ENCODE assay signal across 1 cellular context in the genomic region with DNA sequence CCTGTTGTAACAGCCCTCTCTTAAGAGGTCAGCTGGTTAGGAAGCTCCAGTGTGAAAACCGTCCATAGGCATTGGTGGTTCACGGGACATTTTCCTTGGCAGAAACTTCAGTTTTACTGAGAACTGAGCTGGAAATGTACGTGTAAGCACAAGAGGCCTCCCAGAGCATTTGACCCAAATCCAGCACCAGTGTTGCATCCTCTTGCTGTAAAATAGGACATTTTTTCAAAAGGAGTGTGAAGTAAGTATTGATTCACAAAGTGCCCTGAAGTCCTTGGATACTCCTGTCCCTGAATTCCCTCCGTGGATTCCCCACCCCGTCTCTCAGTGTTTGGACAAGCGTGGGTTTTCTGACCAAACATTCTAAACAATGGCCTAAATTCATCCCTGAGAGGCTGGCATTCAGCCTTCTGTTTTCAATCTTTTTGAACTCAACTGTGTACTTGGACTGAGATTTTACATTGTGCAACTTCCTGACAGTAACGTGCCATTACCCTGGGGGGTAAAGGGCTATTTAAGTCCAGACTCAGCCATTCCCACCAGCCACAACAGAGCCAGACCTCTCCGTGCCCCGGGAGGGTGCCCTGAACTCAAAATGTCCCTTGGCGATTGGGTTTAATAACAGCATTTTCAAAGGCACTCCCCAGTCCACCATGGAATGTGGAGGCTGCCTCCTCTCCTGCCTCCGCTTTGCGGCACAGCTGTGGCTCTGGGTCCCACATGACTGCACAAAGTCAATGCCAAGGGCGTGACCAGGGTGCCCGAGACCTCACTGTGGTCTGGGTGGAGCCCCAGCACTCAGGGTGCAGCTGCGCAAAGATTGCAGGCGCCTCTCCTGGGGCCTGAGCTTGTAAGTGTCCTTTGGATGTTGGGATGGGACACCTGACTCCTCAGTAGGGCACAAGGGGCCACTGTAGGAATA.
A peak's percentile ranks its signal among the peaks of the same experiment; 100 is the strongest.
TF ChIP-seq lines count a peak whose summit lies in the region.

No MANE protein-coding gene starts in this region.

TF ChIP-seq in HepG2, 621 proteins besides CTCF, POLR2A, EP300 and RAD21 (continued from another document and continues in another):
- peak; percentile 72; the same call in 1 of the 2 replicates for TF ChIP-seq ZFP82 (CRISPR knock-in tag; IDR thresholded peaks at IDR 0.05; ENCODE audit: borderline replicate concordance)
- TF ChIP-seq, protein P1, sequence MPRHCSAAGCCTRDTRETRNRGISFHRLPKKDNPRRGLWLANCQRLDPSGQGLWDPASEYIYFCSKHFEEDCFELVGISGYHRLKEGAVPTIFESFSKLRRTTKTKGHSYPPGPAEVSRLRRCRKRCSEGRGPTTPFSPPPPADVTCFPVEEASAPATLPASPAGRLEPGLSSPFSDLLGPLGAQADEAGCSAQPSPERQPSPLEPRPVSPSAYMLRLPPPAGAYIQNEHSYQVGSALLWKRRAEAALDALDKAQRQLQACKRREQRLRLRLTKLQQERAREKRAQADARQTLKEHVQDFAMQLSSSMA (CRISPR knock-in tag; IDR thresholded peaks at IDR 0.05) = peak; percentile 28; the same call in 1 of the 2 replicates
- peak; percentile 33 to 97; a peak in 3 of 4 replicates for TF ChIP-seq KLF16 (CRISPR knock-in tag; IDR thresholded peaks at IDR 0.05)
- peak; percentile 95; the same call in 1 of the 2 replicates for TF ChIP-seq HNF4G (IDR thresholded peaks at IDR 0.05; ENCODE audit: borderline replicate concordance, low read depth, low read length)
- peak; percentile 99 for TF ChIP-seq HNF4G (CRISPR knock-in tag; IDR thresholded peaks at IDR 0.05; ENCODE audit: borderline replicate concordance, low read depth)
- TF ChIP-seq NKX3-1 (CRISPR knock-in tag; IDR thresholded peaks at IDR 0.05) = peak; percentile 94
- peak; percentile 58; the same call in 1 of the 2 replicates for TF ChIP-seq ZNF263 (CRISPR knock-in tag; IDR thresholded peaks at IDR 0.05)
- TF ChIP-seq, protein P2, sequence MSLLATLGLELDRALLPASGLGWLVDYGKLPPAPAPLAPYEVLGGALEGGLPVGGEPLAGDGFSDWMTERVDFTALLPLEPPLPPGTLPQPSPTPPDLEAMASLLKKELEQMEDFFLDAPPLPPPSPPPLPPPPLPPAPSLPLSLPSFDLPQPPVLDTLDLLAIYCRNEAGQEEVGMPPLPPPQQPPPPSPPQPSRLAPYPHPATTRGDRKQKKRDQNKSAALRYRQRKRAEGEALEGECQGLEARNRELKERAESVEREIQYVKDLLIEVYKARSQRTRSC (CRISPR knock-in tag; IDR thresholded peaks at IDR 0.05; ENCODE audit: low read depth) = peak; percentile 75; the same call in 1 of the 2 replicates
- TF ChIP-seq MTF1 (CRISPR knock-in tag; IDR thresholded peaks at IDR 0.05) = no peak
- TF ChIP-seq FOSL1 (CRISPR knock-in tag; IDR thresholded peaks at IDR 0.05; ENCODE audit: borderline replicate concordance) = peak; percentile 62; the same call in 1 of the 2 replicates
- no peak for TF ChIP-seq SRSF4 (IDR thresholded peaks at IDR 0.05; ENCODE audit: low read depth, low read length, poor library complexity, severe bottlenecking)
- TF ChIP-seq ARNT2 (CRISPR knock-in tag; IDR thresholded peaks at IDR 0.05; ENCODE audit: low read depth) = peak; percentile 74; the same call in 1 of the 2 replicates
- TF ChIP-seq, protein P3, sequence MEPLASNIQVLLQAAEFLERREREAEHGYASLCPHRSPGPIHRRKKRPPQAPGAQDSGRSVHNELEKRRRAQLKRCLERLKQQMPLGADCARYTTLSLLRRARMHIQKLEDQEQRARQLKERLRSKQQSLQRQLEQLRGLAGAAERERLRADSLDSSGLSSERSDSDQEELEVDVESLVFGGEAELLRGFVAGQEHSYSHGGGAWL (CRISPR knock-in tag; IDR thresholded peaks at IDR 0.05) = 0 out of 2 replicates have a peak, but pooled peaks have one; percentile 32
- peak; percentile 77; the same call in 1 of the 2 replicates for TF ChIP-seq PAX8 (CRISPR knock-in tag; IDR thresholded peaks at IDR 0.05; ENCODE audit: borderline replicate concordance)
- peak; percentile 98 for TF ChIP-seq HNF4A (CRISPR knock-in tag; IDR thresholded peaks at IDR 0.05)
- peak; percentile 87 for TF ChIP-seq TSC22D2 (CRISPR knock-in tag; IDR thresholded peaks at IDR 0.05; ENCODE audit: borderline replicate concordance)
- no peak for TF ChIP-seq ZNF883 (CRISPR knock-in tag; IDR thresholded peaks at IDR 0.05; ENCODE audit: not compliant biosample characterization)
- no peak for TF ChIP-seq MLLT10 (CRISPR knock-in tag; IDR thresholded peaks at IDR 0.05)
- peak; percentile 94; the same call in 1 of the 2 replicates for TF ChIP-seq ZSCAN9 (CRISPR knock-in tag; IDR thresholded peaks at IDR 0.05; ENCODE audit: borderline replicate concordance)
- TF ChIP-seq, protein P4, sequence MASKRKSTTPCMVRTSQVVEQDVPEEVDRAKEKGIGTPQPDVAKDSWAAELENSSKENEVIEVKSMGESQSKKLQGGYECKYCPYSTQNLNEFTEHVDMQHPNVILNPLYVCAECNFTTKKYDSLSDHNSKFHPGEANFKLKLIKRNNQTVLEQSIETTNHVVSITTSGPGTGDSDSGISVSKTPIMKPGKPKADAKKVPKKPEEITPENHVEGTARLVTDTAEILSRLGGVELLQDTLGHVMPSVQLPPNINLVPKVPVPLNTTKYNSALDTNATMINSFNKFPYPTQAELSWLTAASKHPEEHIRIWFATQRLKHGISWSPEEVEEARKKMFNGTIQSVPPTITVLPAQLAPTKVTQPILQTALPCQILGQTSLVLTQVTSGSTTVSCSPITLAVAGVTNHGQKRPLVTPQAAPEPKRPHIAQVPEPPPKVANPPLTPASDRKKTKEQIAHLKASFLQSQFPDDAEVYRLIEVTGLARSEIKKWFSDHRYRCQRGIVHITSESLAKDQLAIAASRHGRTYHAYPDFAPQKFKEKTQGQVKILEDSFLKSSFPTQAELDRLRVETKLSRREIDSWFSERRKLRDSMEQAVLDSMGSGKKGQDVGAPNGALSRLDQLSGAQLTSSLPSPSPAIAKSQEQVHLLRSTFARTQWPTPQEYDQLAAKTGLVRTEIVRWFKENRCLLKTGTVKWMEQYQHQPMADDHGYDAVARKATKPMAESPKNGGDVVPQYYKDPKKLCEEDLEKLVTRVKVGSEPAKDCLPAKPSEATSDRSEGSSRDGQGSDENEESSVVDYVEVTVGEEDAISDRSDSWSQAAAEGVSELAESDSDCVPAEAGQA (IDR thresholded peaks at IDR 0.05; ENCODE audit: low read depth) = peak; percentile 64; the same call in 1 of the 2 replicates
- TF ChIP-seq, protein P4 (CRISPR knock-in tag; IDR thresholded peaks at IDR 0.05; ENCODE audit: borderline replicate concordance) = peak; percentile 89; the same call in 1 of the 2 replicates
- no peak for TF ChIP-seq FOXA1 (IDR thresholded peaks at IDR 0.05)
- TF ChIP-seq FOXA1 (CRISPR knock-in tag; IDR thresholded peaks at IDR 0.05) = peak; percentile 91
- TF ChIP-seq AHR (CRISPR knock-in tag; IDR thresholded peaks at IDR 0.05) = peak; percentile 90
- no peak for TF ChIP-seq ZNF354B (CRISPR knock-in tag; IDR thresholded peaks at IDR 0.05)
- TF ChIP-seq, protein P5, sequence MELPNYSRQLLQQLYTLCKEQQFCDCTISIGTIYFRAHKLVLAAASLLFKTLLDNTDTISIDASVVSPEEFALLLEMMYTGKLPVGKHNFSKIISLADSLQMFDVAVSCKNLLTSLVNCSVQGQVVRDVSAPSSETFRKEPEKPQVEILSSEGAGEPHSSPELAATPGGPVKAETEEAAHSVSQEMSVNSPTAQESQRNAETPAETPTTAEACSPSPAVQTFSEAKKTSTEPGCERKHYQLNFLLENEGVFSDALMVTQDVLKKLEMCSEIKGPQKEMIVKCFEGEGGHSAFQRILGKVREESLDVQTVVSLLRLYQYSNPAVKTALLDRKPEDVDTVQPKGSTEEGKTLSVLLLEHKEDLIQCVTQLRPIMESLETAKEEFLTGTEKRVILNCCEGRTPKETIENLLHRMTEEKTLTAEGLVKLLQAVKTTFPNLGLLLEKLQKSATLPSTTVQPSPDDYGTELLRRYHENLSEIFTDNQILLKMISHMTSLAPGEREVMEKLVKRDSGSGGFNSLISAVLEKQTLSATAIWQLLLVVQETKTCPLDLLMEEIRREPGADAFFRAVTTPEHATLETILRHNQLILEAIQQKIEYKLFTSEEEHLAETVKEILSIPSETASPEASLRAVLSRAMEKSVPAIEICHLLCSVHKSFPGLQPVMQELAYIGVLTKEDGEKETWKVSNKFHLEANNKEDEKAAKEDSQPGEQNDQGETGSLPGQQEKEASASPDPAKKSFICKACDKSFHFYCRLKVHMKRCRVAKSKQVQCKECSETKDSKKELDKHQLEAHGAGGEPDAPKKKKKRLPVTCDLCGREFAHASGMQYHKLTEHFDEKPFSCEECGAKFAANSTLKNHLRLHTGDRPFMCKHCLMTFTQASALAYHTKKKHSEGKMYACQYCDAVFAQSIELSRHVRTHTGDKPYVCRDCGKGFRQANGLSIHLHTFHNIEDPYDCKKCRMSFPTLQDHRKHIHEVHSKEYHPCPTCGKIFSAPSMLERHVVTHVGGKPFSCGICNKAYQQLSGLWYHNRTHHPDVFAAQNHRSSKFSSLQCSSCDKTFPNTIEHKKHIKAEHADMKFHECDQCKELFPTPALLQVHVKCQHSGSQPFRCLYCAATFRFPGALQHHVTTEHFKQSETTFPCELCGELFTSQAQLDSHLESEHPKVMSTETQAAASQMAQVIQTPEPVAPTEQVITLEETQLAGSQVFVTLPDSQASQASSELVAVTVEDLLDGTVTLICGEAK (IDR thresholded peaks at IDR 0.05) = no peak
- TF ChIP-seq, protein P5 (CRISPR knock-in tag; IDR thresholded peaks at IDR 0.05) = peak; percentile 49
- TF ChIP-seq HMG20B (CRISPR knock-in tag; conservative IDR thresholded peaks at IDR 0.05) = peak; percentile 100
- peak; percentile 97 for TF ChIP-seq TARDBP (CRISPR knock-in tag; IDR thresholded peaks at IDR 0.05)
- peak; percentile 82; the same call in 1 of the 2 replicates for TF ChIP-seq SP140L (CRISPR knock-in tag; IDR thresholded peaks at IDR 0.05; ENCODE audit: borderline replicate concordance)
